In genomic region chr9:77316058-77316457, GRCh38 we compare ENCODE assay signal across 32 cellular contexts.
"Had no signal": no experiment of that assay in that cellular context is flagged by ENCODE, and none has a peak within 500 bp of the region (broad histone marks: within the 10 kb centered on the region; RNA-seq: fewer than 3 reads in every experiment).

No MANE protein-coding gene starts in this region.

- H3K9me3 ChIP-seq: gastrocnemius medialis, heart left ventricle had no signal

- H3K27ac Mint-ChIP-seq: activated CD4-positive, alpha-beta memory T cell treated with anti-CD3 and anti-CD28 coated beads, Interleukin-2, amount 10 ng/mL, durations not matched to agents 7 days and 5 days; activated CD4-positive, alpha-beta T cell treated with anti-CD3 and anti-CD28 coated beads, Interleukin-2, amount 10 ng/mL, durations not matched to agents 7 days and 5 days; activated naive CD8-positive, alpha-beta T cell; activated T-cell treated with anti-CD3 and anti-CD28 coated beads, Interleukin-2, amount 50 U/mL, for 24 hours; activated T-cell treated with anti-CD3 and anti-CD28 coated beads, Interleukin-2, amount 50 U/mL, for 72 hours; dendritic cell treated with granulocyte-macrophage colony-stimulating factor and Interleukin-4, amounts not matched to agents 40 ng/mL and 50 ng/mL, for 4 days; endodermal cell; T-helper 2 cell treated with Interferon-gamma antibody and Interleukin-4, amounts not matched to agents 5 μg/mL and 100 μg/mL, for 36 hours had no signal

- FAIRE-seq: astrocyte, bronchial epithelial cell had no signal

- H3K27ac ChIP-seq: brain microvascular endothelial cell, coronary artery, dorsolateral prefrontal cortex, gastrocnemius medialis, heart left ventricle had no signal

- H3K9me3 Mint-ChIP-seq: activated CD4-positive, alpha-beta memory T cell treated with anti-CD3 and anti-CD28 coated beads, Interleukin-2, amount 10 ng/mL, durations not matched to agents 7 days and 5 days; activated CD4-positive, alpha-beta T cell treated with anti-CD3 and anti-CD28 coated beads, Interleukin-2, amount 10 ng/mL, durations not matched to agents 7 days and 5 days; activated T-cell treated with anti-CD3 and anti-CD28 coated beads, Interleukin-2, amount 50 U/mL, for 24 hours; activated T-cell treated with anti-CD3 and anti-CD28 coated beads, Interleukin-2, amount 50 U/mL, for 72 hours; central memory CD8-positive, alpha-beta T cell; dendritic cell treated with granulocyte-macrophage colony-stimulating factor and Interleukin-4, amounts not matched to agents 40 ng/mL and 50 ng/mL, for 4 days; endodermal cell; T-helper 2 cell treated with Interferon-gamma antibody and Interleukin-4, amounts not matched to agents 5 μg/mL and 100 μg/mL, for 36 hours had no signal

- H3K4me3 ChIP-seq: coronary artery, dorsolateral prefrontal cortex, gastrocnemius medialis, heart left ventricle had no signal

- H3K4me3 Mint-ChIP-seq: activated CD4-positive, alpha-beta memory T cell treated with anti-CD3 and anti-CD28 coated beads, Interleukin-2, amount 10 ng/mL, durations not matched to agents 7 days and 5 days; activated CD4-positive, alpha-beta T cell treated with anti-CD3 and anti-CD28 coated beads, Interleukin-2, amount 10 ng/mL, durations not matched to agents 7 days and 5 days; activated naive CD8-positive, alpha-beta T cell; activated T-cell treated with anti-CD3 and anti-CD28 coated beads, Interleukin-2, amount 50 U/mL, for 24 hours; activated T-cell treated with anti-CD3 and anti-CD28 coated beads, Interleukin-2, amount 50 U/mL, for 72 hours; central memory CD8-positive, alpha-beta T cell; dendritic cell treated with granulocyte-macrophage colony-stimulating factor and Interleukin-4, amounts not matched to agents 40 ng/mL and 50 ng/mL, for 4 days; endodermal cell; T-helper 2 cell treated with Interferon-gamma antibody and Interleukin-4, amounts not matched to agents 5 μg/mL and 100 μg/mL, for 36 hours had no signal

- H3K36me3 ChIP-seq: brain microvascular endothelial cell had no signal

- H3K27me3 Mint-ChIP-seq: activated CD4-positive, alpha-beta memory T cell treated with anti-CD3 and anti-CD28 coated beads, Interleukin-2, amount 10 ng/mL, durations not matched to agents 7 days and 5 days; activated CD4-positive, alpha-beta T cell treated with anti-CD3 and anti-CD28 coated beads, Interleukin-2, amount 10 ng/mL, durations not matched to agents 7 days and 5 days; activated naive CD8-positive, alpha-beta T cell; activated T-cell treated with anti-CD3 and anti-CD28 coated beads, Interleukin-2, amount 50 U/mL, for 24 hours; central memory CD8-positive, alpha-beta T cell; dendritic cell treated with granulocyte-macrophage colony-stimulating factor and Interleukin-4, amounts not matched to agents 40 ng/mL and 50 ng/mL, for 4 days had no signal

- H3K27me3 ChIP-seq: brain microvascular endothelial cell, dorsolateral prefrontal cortex, gastrocnemius medialis, heart left ventricle had no signal

- ATAC-seq: activated T-cell treated with anti-CD3 and anti-CD28 coated beads, Interleukin-2, amount 50 U/mL, for 72 hours; esophagus mucosa; gastrocnemius medialis; heart left ventricle had no signal

- H3K4me1 Mint-ChIP-seq: activated CD4-positive, alpha-beta T cell treated with anti-CD3 and anti-CD28 coated beads, Interleukin-2, amount 10 ng/mL, durations not matched to agents 7 days and 5 days; central memory CD8-positive, alpha-beta T cell; endodermal cell had no signal

- H3K4me1 ChIP-seq: gastrocnemius medialis, heart left ventricle had no signal

- DNase-seq: activated CD4-positive, alpha-beta memory T cell treated with anti-CD3 and anti-CD28 coated beads, Interleukin-2, amount 10 ng/mL, durations not matched to agents 7 days and 5 days; activated CD4-positive, alpha-beta T cell treated with anti-CD3 and anti-CD28 coated beads for 1 hour; activated CD4-positive, alpha-beta T cell treated with anti-CD3 and anti-CD28 coated beads for 4 hours; activated CD4-positive, alpha-beta T cell treated with anti-CD3 and anti-CD28 coated beads, Interleukin-2, amount 10 ng/mL, durations not matched to agents 7 days and 5 days; activated CD4-positive, alpha-beta T cell treated with anti-CD3 and anti-CD28 coated beads, Interleukin-2, amount 50 U/mL, for 4 hours; activated CD8-positive, alpha-beta memory T cell treated with anti-CD3 and anti-CD28 coated beads, Interleukin-2, amount 50 U/mL, for 48 hours; activated gamma-delta T cell; activated naive CD4-positive, alpha-beta T cell treated with anti-CD3 and anti-CD28 coated beads, Interleukin-2, amount 50 U/mL, for 16 hours; activated naive CD4-positive, alpha-beta T cell treated with Interleukin-2 at 50 U/mL for 16 hours; activated T-cell treated with anti-CD3 and anti-CD28 coated beads for 4 hours; activated T-cell treated with anti-CD3 and anti-CD28 coated beads, Interleukin-2, amount 50 U/mL, for 24 hours; activated T-cell treated with anti-CD3 and anti-CD28 coated beads, Interleukin-2, amount 50 U/mL, for 72 hours; amniotic stem cell; anterior cingulate cortex; brain microvascular endothelial cell; dorsolateral prefrontal cortex; effector memory CD4-positive, alpha-beta T cell; endodermal cell; foreskin fibroblast; gastrocnemius medialis; glutamatergic neuron; heart left ventricle; hypothalamus; T1000 had no signal
